ENCODE assay signal across 8 cellular contexts in the genomic region with DNA sequence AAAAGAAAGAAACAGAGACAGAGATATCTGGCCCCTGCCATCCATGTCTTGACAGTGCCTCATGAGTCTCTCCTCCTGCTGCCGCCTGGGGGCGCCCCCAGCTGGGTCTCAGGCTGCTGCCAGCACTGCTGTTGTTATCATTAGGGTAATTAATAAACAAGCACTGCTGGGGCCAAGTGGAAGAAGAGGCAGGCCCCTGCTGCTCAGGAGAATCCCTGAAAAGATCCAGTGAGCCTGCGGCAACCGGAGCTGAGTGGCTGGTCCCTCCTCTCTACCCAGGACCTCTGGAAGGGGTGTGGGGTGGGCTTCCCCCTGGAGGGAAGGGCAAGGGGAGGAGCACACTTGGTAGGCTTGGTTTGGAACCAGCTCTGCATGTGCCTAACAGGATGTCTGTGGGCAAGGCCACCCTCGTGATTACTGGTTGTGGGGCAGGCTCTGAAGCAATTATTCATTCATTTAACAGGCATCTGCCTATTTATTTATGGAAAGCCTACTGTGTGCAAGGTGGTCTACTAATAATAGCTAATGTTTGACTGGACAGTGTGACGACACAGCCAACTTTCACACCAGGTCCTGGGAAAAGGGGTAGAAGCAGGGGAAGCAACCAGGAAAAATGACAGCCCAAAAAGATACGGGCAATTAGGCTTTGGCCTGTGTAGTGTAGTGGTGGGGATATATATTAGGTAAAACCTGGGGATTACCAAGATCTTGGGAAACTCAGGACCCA. TPM values are rescaled to one million over a fixed set of nuclear protein-coding genes. Genes with fewer than 3 reads are reported as not detected.
A peak's percentile ranks its signal among the peaks of the same experiment; 100 is the strongest.
DNase-seq lines count a peak whose midpoint lies in the region; ATAC-seq, FAIRE-seq and TF ChIP-seq lines count a peak whose summit lies in the region.

No MANE protein-coding gene starts in this region.

- in situ Hi-C loops in HepG2 (cut with HindIII; ENCODE audit: extremely low pct_ligation_motif_present, low pct_unique_long_range_greater_than_20kb), result no loop called here

- no peaks in the 10 kb centered on the region for H3K79me2 ChIP-seq in HepG2 (ENCODE audit: insufficient read depth, low read length)

- BruUV-seq in HepG2 (replicated peaks; lab: Mats Ljungman, UMichigan), result no TSS peak

- H3K9me3 Mint-ChIP-seq in activated CD4-positive, alpha-beta T cell treated with anti-CD3 and anti-CD28 coated beads, Interleukin-2, amount 10 ng/mL, durations not matched to agents 7 days and 5 days, result no peaks in the 10 kb centered on the region

- peaks cover 65% of the 10 kb centered on the region for H3K4me1 ChIP-seq in HepG2 (ENCODE audit: insufficient read depth, low read length)

- H3K27ac ChIP-seq in HepG2 (ENCODE audit: extremely low read length, insufficient read depth, low read length), result no peak overlapping the region

- H3K36me3 Mint-ChIP-seq in activated CD4-positive, alpha-beta T cell treated with anti-CD3 and anti-CD28 coated beads, Interleukin-2, amount 10 ng/mL, durations not matched to agents 7 days and 5 days (ENCODE audit: low read depth), result no peaks in the 10 kb centered on the region

- DNase-seq in COR-L47 (lab: John Stamatoyannopoulos, UW) (peak; percentile 85), HEK293T (ENCODE audit: extremely low spot score) (peak; percentile 69), NCI-H524 (lab: John Stamatoyannopoulos, UW) (peak; percentile 73 to 82), dedifferentiated amniotic fluid mesenchymal stem cell (ENCODE audit: extremely low spot score) (peak; percentile 31), HepG2 (ENCODE audit: low spot score) (peak; percentile 47)
- DNase-seq in activated CD4-positive, alpha-beta T cell treated with anti-CD3 and anti-CD28 coated beads, Interleukin-2, amount 10 ng/mL, durations not matched to agents 7 days and 5 days, result peak; percentile 74
- DNase-seq in stimulated activated CD4-positive, alpha-beta T cell treated with anti-CD3 and anti-CD28 coated beads, Interleukin-4, amount 100 ng/mL, for 24 hours, result peak; percentile 72

- H3K27me3 ChIP-seq in HepG2 (ENCODE audit: control insufficient read depth in 1 of 2, insufficient read depth in 2 of 2, low read length in 2 of 2), result peaks cover 0 to 8% of the 10 kb centered on the region in 2 experiments; a peak in 2 of 5 replicates

- H3K27me3 Mint-ChIP-seq in activated CD4-positive, alpha-beta T cell treated with anti-CD3 and anti-CD28 coated beads, Interleukin-2, amount 10 ng/mL, durations not matched to agents 7 days and 5 days, result peaks cover 33% of the 10 kb centered on the region

- no peaks in the 10 kb centered on the region for H4K20me1 ChIP-seq in HepG2 (ENCODE audit: insufficient read depth, low read length)

- H3K4me3 Mint-ChIP-seq in activated CD4-positive, alpha-beta T cell treated with anti-CD3 and anti-CD28 coated beads, Interleukin-2, amount 10 ng/mL, durations not matched to agents 7 days and 5 days, result peak overlapping the region; percentile 81

- TF ChIP-seq POLR2A in HepG2 (IDR thresholded peaks at IDR 0.05; ENCODE audit: insufficient read depth in 1 of 2, low read depth in 2 of 2, low read length in 2 of 2), result no peak

- TF ChIP-seq EP300 in HepG2 (IDR thresholded peaks at IDR 0.05; ENCODE audit: low read depth in 2 of 2, low read length in 2 of 2) (no peak), HepG2 (CRISPR knock-in tag; IDR thresholded peaks at IDR 0.05; ENCODE audit: borderline replicate concordance) (no peak)

- POLR2A ChIA-PET in HEK293T (lab: Yijun Ruan, JAX), result interaction anchor here (0.8 to 1.2 kb wide), 3 partner anchors 13 to 71 kb away, joined by 3 read pairs; a partner anchor contains a TSS
- POLR2A ChIA-PET in activated CD4-positive, alpha-beta T cell treated with anti-CD3 and anti-CD28 coated beads, Interleukin-2, amount 10 ng/mL, durations not matched to agents 7 days and 5 days (lab: Charles Lee), result no interaction called here
- POLR2A ChIA-PET in HepG2 (lab: Yijun Ruan, JAX), result interaction anchor here (1.0 to 3.6 kb wide), 7 partner anchors 10 to 64 kb away, joined by 4 to 24 read pairs (median 5); a partner anchor contains a TSS

- H3K4me2 ChIP-seq in HepG2 (ENCODE audit: low read depth, low read length), result peak overlapping the region; percentile 99

- H2AFZ ChIP-seq in HepG2 (ENCODE audit: low read length), result peak overlapping the region; percentile 46

- CTCF ChIA-PET in HEK293T (lab: Yijun Ruan, JAX) (interaction anchor here (0.6 to 1.1 kb wide), 8 partner anchors 10 to 366 kb away, joined by 3 to 6 read pairs (median 3); a partner anchor contains a TSS), HepG2 (lab: Yijun Ruan, JAX; ENCODE audit: low intra/inter-chr PET ratio, low total read pairs) (interaction anchor here (0.6 to 2.7 kb wide), 4 partner anchors 11 to 46 kb away, joined by 5 to 17 read pairs (median 8); no protein-coding TSS in a partner anchor)
- CTCF ChIA-PET in activated CD4-positive, alpha-beta T cell treated with anti-CD3 and anti-CD28 coated beads, Interleukin-2, amount 10 ng/mL, durations not matched to agents 7 days and 5 days (lab: Charles Lee), result interaction anchor here (0.5 to 2.6 kb wide), 9 partner anchors 11 to 347 kb away, joined by 3 to 11 read pairs (median 4); a partner anchor contains a TSS

- ATAC-seq in HepG2 (peak; percentile 69), HG03039 (IDR thresholded peaks at IDR 0.05; ENCODE audit: unreplicated experiment) (no peak)

- no peaks in the 10 kb centered on the region for H3K9me3 ChIP-seq in HepG2 (ENCODE audit: low read length)

- peak; percentile 90 for TF ChIP-seq RAD21 in HepG2 (CRISPR knock-in tag; IDR thresholded peaks at IDR 0.05)

- H3K9ac ChIP-seq in HepG2 (ENCODE audit: insufficient read depth, low read depth, low read length), result peak overlapping the region; percentile 30

- intact Hi-C loops in HepG2 (cut with micrococcal nuclease; ENCODE audit: unreplicated experiment), result loop anchor here (1.0 to 5.0 kb wide), 4 partner anchors 10 to 344 kb away; no protein-coding TSS in a partner anchor

- peak overlapping the region; percentile 89 for H3K27ac Mint-ChIP-seq in activated CD4-positive, alpha-beta T cell treated with anti-CD3 and anti-CD28 coated beads, Interleukin-2, amount 10 ng/mL, durations not matched to agents 7 days and 5 days

- peaks cover 38% of the 10 kb centered on the region for H3K4me1 Mint-ChIP-seq in activated CD4-positive, alpha-beta T cell treated with anti-CD3 and anti-CD28 coated beads, Interleukin-2, amount 10 ng/mL, durations not matched to agents 7 days and 5 days

- H3K36me3 ChIP-seq in HepG2 (replicated peaks in 1 of 2; ENCODE audit: control insufficient read depth in 1 of 2, insufficient read depth in 2 of 2, low read length in 2 of 2), result 0 out of 5 replicates have a peak, but pooled peaks cover 0 to 4% of the 10 kb centered on the region in 2 experiments

- peak overlapping the region; percentile 67 to 82 (median 77) for H3K4me3 ChIP-seq in HepG2 (replicated peaks in 1 of 3; ENCODE audit: insufficient read depth in 1 of 3, low read depth in 2 of 3, low read length in 3 of 3)

- peak; percentile 88 for TF ChIP-seq CTCF in HepG2 (CRISPR knock-in tag; IDR thresholded peaks at IDR 0.05)

- FAIRE-seq in HepG2 (lab: Jason Lieb, UNC), result peak; percentile 36

- 0% methylated on average over 7 of the region's 7 CpGs for WGBS in HepG2 (ENCODE audit: low lambda C conversion rate)

RNA-seq across cellular contexts. Expression of a gene that starts 1.2 kb away (rescaled TPM):
- 1 to 10 TPM; 1.1 to 1.9 TPM for total RNA-seq in activated CD4-positive, alpha-beta T cell treated with anti-CD3 and anti-CD28 coated beads, Interleukin-2, amount 10 ng/mL, durations not matched to agents 7 days and 5 days
- 12.4 and 24.0 TPM in 2 replicates for total RNA-seq in HepG2 (2016; rRNA removed; fragmentation: Illumina TruSeq; extraction: Trizol)
- total RNA-seq in HepG2 (2016; cell fraction: cytosol; rRNA removed; fragmentation: Illumina TruSeq; extraction: Trizol; ENCODE audit: low read depth), result 8.5 and 10.2 TPM in 2 replicates
- 12.7 and 22.1 TPM in 2 replicates for total RNA-seq in HepG2 (2016; cell fraction: insoluble cytoplasmic fraction; rRNA removed; fragmentation: Illumina TruSeq; extraction: Trizol)
- total RNA-seq in HepG2 (2016; cell fraction: membrane; rRNA removed; fragmentation: Illumina TruSeq; extraction: Trizol), result 13.7 and 17.0 TPM in 2 replicates
- 16.6 and 22.9 TPM in 2 replicates for total RNA-seq in HepG2 (2016; cell fraction: nucleus; rRNA removed; fragmentation: Illumina TruSeq; extraction: Trizol)
- polyA plus RNA-seq in HepG2 (2011; rRNA removed), result 43.6 and 48.0 TPM in 2 replicates
- 34.1 and 42.7 TPM in 2 replicates for polyA plus RNA-seq in HepG2 (2011; cell fraction: cytosol; rRNA removed)
- polyA plus RNA-seq in HepG2 (2011; cell fraction: nucleus; rRNA removed), result 45.0 and 51.9 TPM in 2 replicates
- 24.1 and 31.2 TPM in 2 replicates for polyA plus RNA-seq in HepG2 (2012)
- polyA plus RNA-seq in HepG2 (2016; cell fraction: cytosol; fragmentation: Illumina TruSeq; extraction: Trizol; ENCODE audit: low read depth), result 3.8 and 5.0 TPM in 2 replicates
- polyA plus RNA-seq in HepG2 (2016; cell fraction: insoluble cytoplasmic fraction; fragmentation: Illumina TruSeq; extraction: Trizol; ENCODE audit: low read depth), result 9.1 and 11.5 TPM in 2 replicates
- polyA plus RNA-seq in HepG2 (2016; cell fraction: membrane; fragmentation: Illumina TruSeq; extraction: Trizol; ENCODE audit: low read depth), result 8.9 and 12.0 TPM in 2 replicates
- 23.9 and 24.2 TPM in 2 replicates for polyA plus RNA-seq in HepG2 (2016; cell fraction: nucleus; fragmentation: Illumina TruSeq; extraction: Trizol; ENCODE audit: insufficient read depth, low read depth)
- polyA minus RNA-seq in HepG2 (2011; rRNA and poly(A)+ RNA removed; ENCODE audit: low replicate concordance), result 189 and 236 TPM in 2 replicates
- polyA minus RNA-seq in HepG2 (2011; cell fraction: cytosol; rRNA and poly(A)+ RNA removed), result 48.4 and 49.0 TPM in 2 replicates
- polyA minus RNA-seq in HepG2 (2011; cell fraction: nucleus; rRNA and poly(A)+ RNA removed), result 33.2 and 34.2 TPM in 2 replicates

RNA-seq across cellular contexts. Expression of a gene that starts 13.8 kb away (rescaled TPM):
- total RNA-seq in activated CD4-positive, alpha-beta T cell treated with anti-CD3 and anti-CD28 coated beads, Interleukin-2, amount 10 ng/mL, durations not matched to agents 7 days and 5 days, result 10 to 100 TPM; 33.8 to 36.3 TPM
- 20.6 and 28.1 TPM in 2 replicates for total RNA-seq in HepG2 (2016; rRNA removed; fragmentation: Illumina TruSeq; extraction: Trizol)
- 2.9 and 4.8 TPM in 2 replicates for total RNA-seq in HepG2 (2016; cell fraction: cytosol; rRNA removed; fragmentation: Illumina TruSeq; extraction: Trizol; ENCODE audit: low read depth)
- total RNA-seq in HepG2 (2016; cell fraction: insoluble cytoplasmic fraction; rRNA removed; fragmentation: Illumina TruSeq; extraction: Trizol), result 19.4 and 24.9 TPM in 2 replicates
- total RNA-seq in HepG2 (2016; cell fraction: membrane; rRNA removed; fragmentation: Illumina TruSeq; extraction: Trizol), result 7.5 and 9.5 TPM in 2 replicates
- total RNA-seq in HepG2 (2016; cell fraction: nucleus; rRNA removed; fragmentation: Illumina TruSeq; extraction: Trizol), result 20.1 and 24.6 TPM in 2 replicates
- 15.1 and 16.2 TPM in 2 replicates for polyA plus RNA-seq in HepG2 (2011; rRNA removed)
- 7.0 and 9.8 TPM in 2 replicates for polyA plus RNA-seq in HepG2 (2011; cell fraction: cytosol; rRNA removed)
- 56.6 and 66.8 TPM in 2 replicates for polyA plus RNA-seq in HepG2 (2011; cell fraction: nucleus; rRNA removed)
- 26.5 TPM in 2 replicates for polyA plus RNA-seq in HepG2 (2012)
- 2.1 and 2.5 TPM in 2 replicates for polyA plus RNA-seq in HepG2 (2016; cell fraction: cytosol; fragmentation: Illumina TruSeq; extraction: Trizol; ENCODE audit: low read depth)
- polyA plus RNA-seq in HepG2 (2016; cell fraction: insoluble cytoplasmic fraction; fragmentation: Illumina TruSeq; extraction: Trizol; ENCODE audit: low read depth), result 15.7 and 22.2 TPM in 2 replicates
- polyA plus RNA-seq in HepG2 (2016; cell fraction: membrane; fragmentation: Illumina TruSeq; extraction: Trizol; ENCODE audit: low read depth), result 3.5 and 5.6 TPM in 2 replicates
- polyA plus RNA-seq in HepG2 (2016; cell fraction: nucleus; fragmentation: Illumina TruSeq; extraction: Trizol; ENCODE audit: insufficient read depth, low read depth), result 36.5 and 38.9 TPM in 2 replicates
- 24.4 and 46.4 TPM in 2 replicates for polyA minus RNA-seq in HepG2 (2011; rRNA and poly(A)+ RNA removed; ENCODE audit: low replicate concordance)
- polyA minus RNA-seq in HepG2 (2011; cell fraction: cytosol; rRNA and poly(A)+ RNA removed), result 13.8 and 16.5 TPM in 2 replicates
- 27.7 and 30.0 TPM in 2 replicates for polyA minus RNA-seq in HepG2 (2011; cell fraction: nucleus; rRNA and poly(A)+ RNA removed)

RNA-seq across cellular contexts. Expression of a gene that starts 44.2 kb away (rescaled TPM):
- total RNA-seq in activated CD4-positive, alpha-beta T cell treated with anti-CD3 and anti-CD28 coated beads, Interleukin-2, amount 10 ng/mL, durations not matched to agents 7 days and 5 days, result 1 to 10 TPM in 1 of 2 experiments, under 1 TPM in 1; 0.87 to 1.1 TPM
- not detected in 2 replicates for total RNA-seq in HepG2 (2016; rRNA removed; fragmentation: Illumina TruSeq; extraction: Trizol)
- not detected in 2 replicates for total RNA-seq in HepG2 (2016; cell fraction: cytosol; rRNA removed; fragmentation: Illumina TruSeq; extraction: Trizol; ENCODE audit: low read depth)
- total RNA-seq in HepG2 (2016; cell fraction: insoluble cytoplasmic fraction; rRNA removed; fragmentation: Illumina TruSeq; extraction: Trizol), result not detected in 2 replicates
- not detected in 2 replicates for total RNA-seq in HepG2 (2016; cell fraction: membrane; rRNA removed; fragmentation: Illumina TruSeq; extraction: Trizol)
- 0.12 TPM in 1 of 2 replicates, not detected in the other for total RNA-seq in HepG2 (2016; cell fraction: nucleus; rRNA removed; fragmentation: Illumina TruSeq; extraction: Trizol)
- polyA plus RNA-seq in HepG2 (2011; rRNA removed), result 0.01 and 0.05 TPM in 2 replicates
- polyA plus RNA-seq in HepG2 (2011; cell fraction: cytosol; rRNA removed), result 0.05 TPM in 1 of 2 replicates, not detected in the other
- 0.63 and 0.68 TPM in 2 replicates for polyA plus RNA-seq in HepG2 (2011; cell fraction: nucleus; rRNA removed)
- polyA plus RNA-seq in HepG2 (2012), result 0.19 TPM in 1 of 2 replicates, not detected in the other
- polyA plus RNA-seq in HepG2 (2016; cell fraction: cytosol; fragmentation: Illumina TruSeq; extraction: Trizol; ENCODE audit: low read depth), result not detected in 2 replicates
- not detected in 2 replicates for polyA plus RNA-seq in HepG2 (2016; cell fraction: insoluble cytoplasmic fraction; fragmentation: Illumina TruSeq; extraction: Trizol; ENCODE audit: low read depth)
- polyA plus RNA-seq in HepG2 (2016; cell fraction: membrane; fragmentation: Illumina TruSeq; extraction: Trizol; ENCODE audit: low read depth), result not detected in 2 replicates
- not detected in 2 replicates for polyA plus RNA-seq in HepG2 (2016; cell fraction: nucleus; fragmentation: Illumina TruSeq; extraction: Trizol; ENCODE audit: insufficient read depth, low read depth)
- 0.37 TPM in 1 of 2 replicates, not detected in the other for polyA minus RNA-seq in HepG2 (2011; rRNA and poly(A)+ RNA removed; ENCODE audit: low replicate concordance)
- polyA minus RNA-seq in HepG2 (2011; cell fraction: cytosol; rRNA and poly(A)+ RNA removed), result not detected in 2 replicates
- not detected in 2 replicates for polyA minus RNA-seq in HepG2 (2011; cell fraction: nucleus; rRNA and poly(A)+ RNA removed)

Comparison
In these comparisons a context has a peak if more than half of its experiments do, and no peak if none do; other contexts are left out.
1. DNase-seq: peak in every context shown above with its lines; median percentile 85 in COR-L47; 78 in NCI-H524; 74 in activated CD4-positive, alpha-beta T cell treated with anti-CD3 and anti-CD28 coated beads, Interleukin-2, amount 10 ng/mL, durations not matched to agents 7 days and 5 days; 72 in stimulated activated CD4-positive, alpha-beta T cell treated with anti-CD3 and anti-CD28 coated beads, Interleukin-4, amount 100 ng/mL, for 24 hours; 69 in HEK293T; 47 in HepG2; 31 in dedifferentiated amniotic fluid mesenchymal stem cell.